2 cellular contexts compared by ENCODE assay signal in the genomic region with DNA sequence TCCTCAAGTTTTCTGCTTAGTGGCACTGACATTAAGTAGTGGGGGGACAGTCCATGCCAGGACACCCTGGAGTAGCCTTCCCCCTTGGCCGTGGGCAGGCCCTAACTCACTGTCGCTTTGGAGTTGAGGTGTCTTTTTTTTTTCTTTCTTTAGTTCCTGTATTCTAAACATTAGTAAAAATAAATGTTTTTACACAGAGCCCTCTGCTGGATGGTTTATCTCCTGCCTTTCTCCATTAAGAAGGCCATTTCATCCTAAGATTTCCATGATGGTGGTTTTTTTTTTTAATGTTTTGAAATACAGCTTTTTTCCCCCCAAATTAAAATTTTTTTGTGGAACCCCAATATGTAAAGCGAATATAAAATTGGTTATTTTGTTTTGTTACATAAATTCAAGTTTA.
TF ChIP-seq lines count a peak whose summit lies in the region.

No MANE protein-coding gene starts in this region.

TF ChIP-seq in SK-N-SH, 30 proteins besides CTCF, POLR2A, EP300 and RAD21:
- TF ChIP-seq CHD2 (IDR thresholded peaks at IDR 0.05; ENCODE audit: low read length, partially characterized antibody) (no peak), TCF12 (IDR thresholded peaks at IDR 0.05) (no peak)

TF ChIP-seq in SK-N-SH treated with all-trans-retinoic acid at 6 μM for 48 hours, 23 proteins besides CTCF, POLR2A, EP300 and RAD21:
- TF ChIP-seq, protein P1, sequence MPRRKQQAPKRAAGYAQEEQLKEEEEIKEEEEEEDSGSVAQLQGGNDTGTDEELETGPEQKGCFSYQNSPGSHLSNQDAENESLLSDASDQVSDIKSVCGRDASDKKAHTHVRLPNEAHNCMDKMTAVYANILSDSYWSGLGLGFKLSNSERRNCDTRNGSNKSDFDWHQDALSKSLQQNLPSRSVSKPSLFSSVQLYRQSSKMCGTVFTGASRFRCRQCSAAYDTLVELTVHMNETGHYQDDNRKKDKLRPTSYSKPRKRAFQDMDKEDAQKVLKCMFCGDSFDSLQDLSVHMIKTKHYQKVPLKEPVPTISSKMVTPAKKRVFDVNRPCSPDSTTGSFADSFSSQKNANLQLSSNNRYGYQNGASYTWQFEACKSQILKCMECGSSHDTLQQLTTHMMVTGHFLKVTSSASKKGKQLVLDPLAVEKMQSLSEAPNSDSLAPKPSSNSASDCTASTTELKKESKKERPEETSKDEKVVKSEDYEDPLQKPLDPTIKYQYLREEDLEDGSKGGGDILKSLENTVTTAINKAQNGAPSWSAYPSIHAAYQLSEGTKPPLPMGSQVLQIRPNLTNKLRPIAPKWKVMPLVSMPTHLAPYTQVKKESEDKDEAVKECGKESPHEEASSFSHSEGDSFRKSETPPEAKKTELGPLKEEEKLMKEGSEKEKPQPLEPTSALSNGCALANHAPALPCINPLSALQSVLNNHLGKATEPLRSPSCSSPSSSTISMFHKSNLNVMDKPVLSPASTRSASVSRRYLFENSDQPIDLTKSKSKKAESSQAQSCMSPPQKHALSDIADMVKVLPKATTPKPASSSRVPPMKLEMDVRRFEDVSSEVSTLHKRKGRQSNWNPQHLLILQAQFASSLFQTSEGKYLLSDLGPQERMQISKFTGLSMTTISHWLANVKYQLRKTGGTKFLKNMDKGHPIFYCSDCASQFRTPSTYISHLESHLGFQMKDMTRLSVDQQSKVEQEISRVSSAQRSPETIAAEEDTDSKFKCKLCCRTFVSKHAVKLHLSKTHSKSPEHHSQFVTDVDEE (CRISPR knock-in tag; IDR thresholded peaks at IDR 0.05), result no peak
- TF ChIP-seq ZNF8 (CRISPR knock-in tag; IDR thresholded peaks at IDR 0.05) (no peak), ZNF565 (CRISPR knock-in tag; conservative IDR thresholded peaks at IDR 0.05; ENCODE audit: low read depth) (no peak), ISL1 (CRISPR knock-in tag; IDR thresholded peaks at IDR 0.05) (no peak), ZFP30 (CRISPR knock-in tag; IDR thresholded peaks at IDR 0.05) (no peak), PPARA (CRISPR knock-in tag; IDR thresholded peaks at IDR 0.05; ENCODE audit: borderline replicate concordance) (no peak), SNAI2 (CRISPR knock-in tag; IDR thresholded peaks at IDR 0.05) (no peak), ESRRG (CRISPR knock-in tag; IDR thresholded peaks at IDR 0.05) (no peak), ZNF70 (CRISPR knock-in tag; IDR thresholded peaks at IDR 0.05) (no peak)
- TF ChIP-seq, protein P2, sequence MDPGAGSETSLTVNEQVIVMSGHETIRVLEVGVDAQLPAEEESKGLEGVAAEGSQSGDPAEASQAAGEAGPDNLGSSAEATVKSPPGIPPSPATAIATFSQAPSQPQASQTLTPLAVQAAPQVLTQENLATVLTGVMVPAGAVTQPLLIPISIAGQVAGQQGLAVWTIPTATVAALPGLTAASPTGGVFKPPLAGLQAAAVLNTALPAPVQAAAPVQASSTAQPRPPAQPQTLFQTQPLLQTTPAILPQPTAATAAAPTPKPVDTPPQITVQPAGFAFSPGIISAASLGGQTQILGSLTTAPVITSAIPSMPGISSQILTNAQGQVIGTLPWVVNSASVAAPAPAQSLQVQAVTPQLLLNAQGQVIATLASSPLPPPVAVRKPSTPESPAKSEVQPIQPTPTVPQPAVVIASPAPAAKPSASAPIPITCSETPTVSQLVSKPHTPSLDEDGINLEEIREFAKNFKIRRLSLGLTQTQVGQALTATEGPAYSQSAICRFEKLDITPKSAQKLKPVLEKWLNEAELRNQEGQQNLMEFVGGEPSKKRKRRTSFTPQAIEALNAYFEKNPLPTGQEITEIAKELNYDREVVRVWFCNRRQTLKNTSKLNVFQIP (CRISPR knock-in tag; IDR thresholded peaks at IDR 0.05; ENCODE audit: borderline replicate concordance, low read depth), result no peak
TF ChIP-seq in SK-N-SH treated with all-trans-retinoic acid at 6 μM for 48 hours: peak in this region for 0.
